Comparison of ENCODE assay signal across 20 cellular contexts in the genomic region with DNA sequence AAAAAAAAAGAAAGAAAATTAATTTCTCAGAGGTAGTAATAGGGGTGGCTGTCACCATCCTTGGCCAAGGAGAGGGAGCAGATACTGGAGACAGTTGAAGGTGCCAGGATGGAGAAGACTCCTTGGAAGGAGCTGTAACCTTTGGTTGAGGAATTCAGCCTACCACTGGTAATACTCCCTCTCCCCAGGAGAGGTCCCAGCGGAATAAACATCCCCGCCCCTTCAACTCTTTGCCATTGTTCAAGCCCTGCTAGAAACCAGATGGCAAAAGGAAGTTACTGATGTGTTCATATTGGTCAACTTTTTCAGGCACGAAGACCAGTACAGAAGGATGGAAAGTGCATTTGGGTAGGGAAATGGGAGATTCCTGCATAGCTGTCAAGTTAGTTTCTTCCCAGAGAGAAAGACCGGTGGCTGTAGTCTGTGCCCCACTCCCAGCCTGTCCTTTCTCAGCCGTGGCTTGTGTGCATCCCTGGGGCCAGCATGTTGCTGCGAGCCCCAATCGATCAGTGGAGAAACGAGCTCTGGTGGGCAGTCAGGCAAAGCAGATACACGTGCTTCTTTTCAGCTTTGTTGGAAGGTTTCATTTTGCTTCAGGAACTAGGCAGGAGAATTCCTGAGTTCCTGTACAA.
DNase-seq lines count a peak whose midpoint lies in the region; ATAC-seq, FAIRE-seq and TF ChIP-seq lines count a peak whose summit lies in the region.
"Had no signal": no experiment of that assay in that cellular context is flagged by ENCODE, and none has a peak within 500 bp of the region (broad histone marks: within the 10 kb centered on the region; RNA-seq: fewer than 3 reads in every experiment).

No MANE protein-coding gene starts in this region.

- H3K9me3 ChIP-seq in NT2/D1 (ENCODE audit: insufficient read depth, low read length), result no peaks in the 10 kb centered on the region
- H3K9me3 ChIP-seq: A549 had no signal

- H3K9me3 Mint-ChIP-seq in endothelial cell (ENCODE audit: unreplicated experiment), result no peaks in the 10 kb centered on the region
- no peaks in the 10 kb centered on the region for H3K9me3 Mint-ChIP-seq in osteocyte (ENCODE audit: unreplicated experiment)
- H3K9me3 Mint-ChIP-seq: CD4-positive, alpha-beta T cell had no signal

- ATAC-seq in GM18867 (IDR thresholded peaks at IDR 0.05; ENCODE audit: unreplicated experiment), result no peak

- H3K27ac Mint-ChIP-seq in endothelial cell (ENCODE audit: unreplicated experiment) (no peak overlapping the region), osteocyte (ENCODE audit: unreplicated experiment) (no peak overlapping the region)
- H3K27ac Mint-ChIP-seq: activated naive CD4-positive, alpha-beta T cell treated with anti-CD3 and anti-CD28 coated beads for 36 hours had no signal

- no peak overlapping the region for H3K4me3 Mint-ChIP-seq in endothelial cell (ENCODE audit: unreplicated experiment)
- H3K4me3 Mint-ChIP-seq in osteocyte (ENCODE audit: unreplicated experiment), result no peak overlapping the region
- H3K4me3 Mint-ChIP-seq: activated naive CD4-positive, alpha-beta T cell treated with anti-CD3 and anti-CD28 coated beads for 36 hours; CD4-positive, alpha-beta T cell had no signal

- H3K27me3 Mint-ChIP-seq in endothelial cell (ENCODE audit: unreplicated experiment) (peaks cover 1% of the 10 kb centered on the region), osteocyte (ENCODE audit: unreplicated experiment) (no peaks in the 10 kb centered on the region)
- H3K27me3 Mint-ChIP-seq: CD4-positive, alpha-beta T cell had no signal

- FAIRE-seq in urothelium cell line (lab: Jason Lieb, UNC), result no peak
- FAIRE-seq: A549, astrocyte, endometrium had no signal

- H3K4me1 Mint-ChIP-seq in endothelial cell (ENCODE audit: unreplicated experiment) (peaks cover 9% of the 10 kb centered on the region), osteocyte (ENCODE audit: unreplicated experiment) (peaks cover 31% of the 10 kb centered on the region)

- H3K9ac ChIP-seq in NT2/D1 (ENCODE audit: insufficient read length, low read depth), result no peak overlapping the region

- H3K36me3 Mint-ChIP-seq in endothelial cell (ENCODE audit: low read depth, unreplicated experiment) (no peaks in the 10 kb centered on the region), osteocyte (ENCODE audit: unreplicated experiment) (no peaks in the 10 kb centered on the region)

- H3K27me3 ChIP-seq in NT2/D1 (ENCODE audit: insufficient read depth, insufficient read length), result no peaks in the 10 kb centered on the region
- H3K27me3 ChIP-seq: spleen had no signal

- DNase-seq in NCI-H2171 treated with DMSO at 0.1 percent for 48 hours (lab: John Stamatoyannopoulos, UW) (peak; percentile 48), NCI-H2171 (lab: John Stamatoyannopoulos, UW) (no peak), NT2/D1 (ENCODE audit: low read depth, low spot score) (peak; percentile 22), endothelial cell (ENCODE audit: low spot score) (peak; percentile 18), urothelium cell line (ENCODE audit: low spot score) (peak; percentile 25), cerebellum (ENCODE audit: low spot score) (no peak), osteocyte (ENCODE audit: extremely low spot score, unreplicated experiment) (no peak)
- DNase-seq: activated CD4-positive, alpha-beta T cell treated with anti-CD3 and anti-CD28 coated beads, Interleukin-2, amount 50 U/mL, for 48 hours; activated naive CD4-positive, alpha-beta T cell treated with anti-CD3 and anti-CD28 coated beads for 36 hours; activated T-cell treated with anti-CD3 and anti-CD28 coated beads for 4 hours; CD4-positive, alpha-beta T cell; hippocampal formation; kidney glomerular epithelial cell; midbrain; NCI-H774; spleen had no signal

- TF ChIP-seq CTCF in endothelial cell (IDR thresholded peaks at IDR 0.05; ENCODE audit: unreplicated experiment), result peak; percentile 25
- no peak for TF ChIP-seq CTCF in osteocyte (IDR thresholded peaks at IDR 0.05)

- peaks cover 2% of the 10 kb centered on the region for H3K4me1 ChIP-seq in NT2/D1 (ENCODE audit: insufficient read depth, insufficient read length)
- H3K4me1 ChIP-seq: A549 had no signal

- no peak overlapping the region for H3K4me3 ChIP-seq in NT2/D1 (ENCODE audit: insufficient read length, low read depth)
- H3K4me3 ChIP-seq: A549, spleen had no signal

- H3K36me3 ChIP-seq in NT2/D1 (ENCODE audit: insufficient read depth, insufficient read length, low read length), result no peaks in the 10 kb centered on the region
- H3K36me3 ChIP-seq: spleen had no signal

Comparison
In these comparisons a context has a peak if more than half of its experiments do, and no peak if none do; other contexts are left out.
1. DNase-seq: peak in NCI-H2171 treated with DMSO at 0.1 percent for 48 hours (single experiment), NT2/D1 (single experiment), endothelial cell (single experiment) and urothelium cell line (single experiment); none in NCI-H2171 (single experiment), cerebellum (single experiment) and osteocyte (single experiment).